In the genomic region with DNA sequence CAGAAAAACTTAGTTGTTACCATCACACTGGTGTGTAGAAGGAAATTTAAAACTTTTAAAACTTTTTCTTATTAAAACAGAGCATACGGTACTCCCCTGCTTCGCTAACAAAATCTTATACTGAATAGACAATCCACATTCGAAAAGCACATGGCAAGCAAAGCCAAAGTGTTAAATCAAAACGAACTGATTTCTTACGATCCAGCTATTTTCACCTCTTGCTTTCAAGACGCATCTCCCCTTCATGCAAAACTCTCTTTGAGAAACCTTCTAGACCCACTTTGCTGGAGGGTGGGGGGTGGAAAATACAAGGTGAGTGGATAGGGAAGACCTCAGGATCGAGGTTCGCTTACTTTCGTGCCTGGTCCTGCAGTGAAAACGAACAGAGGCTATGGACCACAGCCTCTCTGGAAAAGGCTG, we compare ENCODE assay signal across 8 cellular contexts. TPM values are rescaled to one million over a fixed set of nuclear protein-coding genes. Genes with fewer than 3 reads are reported as not detected.
DNase-seq lines count a peak whose midpoint lies in the region; ATAC-seq and TF ChIP-seq lines count a peak whose summit lies in the region.

No MANE protein-coding gene starts in this region.

- H3K4me1 ChIP-seq in ascending aorta (peaks cover 4 to 37% of the 10 kb centered on the region in 2 donors), upper lobe of left lung (peaks cover 39 to 56% (median 43%) of the 10 kb centered on the region in 4 donors)

- TF ChIP-seq EP300 in upper lobe of left lung (IDR thresholded peaks at IDR 0.05) = no peak

- H3K27me3 Mint-ChIP-seq in activated naive CD4-positive, alpha-beta T cell treated with anti-CD3 and anti-CD28 coated beads, Interleukin-2, amount 50 U/mL, for 24 hours = no peaks in the 10 kb centered on the region

- no peak for ATAC-seq in upper lobe of left lung (ENCODE audit: low FRiP score in 2 of 2)

- no peaks in the 10 kb centered on the region for H3K9me3 Mint-ChIP-seq in activated naive CD4-positive, alpha-beta T cell treated with anti-CD3 and anti-CD28 coated beads, Interleukin-2, amount 50 U/mL, for 24 hours

- 0% methylated on average over 10 of the region's 10 CpGs for WGBS in lower leg skin, 2 donors
- WGBS in upper lobe of left lung, 2 donors = 0 to 1% methylated on average over 10 of the region's 10 CpGs

- peak overlapping the region; percentile 97 for H3K4me3 Mint-ChIP-seq in activated naive CD4-positive, alpha-beta T cell treated with anti-CD3 and anti-CD28 coated beads, Interleukin-2, amount 50 U/mL, for 24 hours

- peaks cover 76% of the 10 kb centered on the region for H3K4me1 Mint-ChIP-seq in activated naive CD4-positive, alpha-beta T cell treated with anti-CD3 and anti-CD28 coated beads, Interleukin-2, amount 50 U/mL, for 24 hours

- H3K36me3 ChIP-seq in ascending aorta = peaks cover 2 to 3% of the 10 kb centered on the region in 2 donors
- H3K36me3 ChIP-seq in upper lobe of left lung = no peaks in the 10 kb centered on the region

- TF ChIP-seq CTCF in ascending aorta (IDR thresholded peaks at IDR 0.05) (no peak), lower leg skin (IDR thresholded peaks at IDR 0.05) (no peak), upper lobe of left lung (IDR thresholded peaks at IDR 0.05) (no peak)

- peak overlapping the region; percentile 98 for H3K27ac Mint-ChIP-seq in activated naive CD4-positive, alpha-beta T cell treated with anti-CD3 and anti-CD28 coated beads, Interleukin-2, amount 50 U/mL, for 24 hours

- TF ChIP-seq POLR2A in lower leg skin (IDR thresholded peaks at IDR 0.05) (no peak), upper lobe of left lung (IDR thresholded peaks at IDR 0.05) (no peak)

- H3K9me3 ChIP-seq in ascending aorta = no peaks in the 10 kb centered on the region
- H3K9me3 ChIP-seq in upper lobe of left lung = no peaks in the 10 kb centered on the region

- H3K4me3 ChIP-seq in ascending aorta (peak overlapping the region; percentile 84 to 96), lower leg skin (ENCODE audit: low read depth, poor library complexity, severe bottlenecking) (peak overlapping the region; percentile 95), upper lobe of left lung (peak overlapping the region; percentile 74 to 93 (median 84))

- DNase-seq in activated naive CD4-positive, alpha-beta T cell treated with Interleukin-2 at 50 U/mL for 16 hours = no peak
- DNase-seq in ascending aorta (ENCODE audit: low spot score in 2 of 2) (no peak), lower leg skin (ENCODE audit: low spot score in 2 of 2) (no peak), upper lobe of left lung (no peak), NCI-H524 treated with DMSO at 0.1 percent for 48 hours (lab: John Stamatoyannopoulos, UW) (no peak), EL (no peak)
- no peak for DNase-seq in stimulated activated CD4-positive, alpha-beta T cell treated with anti-CD3 and anti-CD28 coated beads, Interleukin-15, amount 100 ng/mL, for 24 hours

- H3K27ac ChIP-seq in ascending aorta (peak overlapping the region; percentile 88 to 99), upper lobe of left lung (peak overlapping the region; percentile 90 to 98 (median 96))

- peaks cover 7% of the 10 kb centered on the region for H3K36me3 Mint-ChIP-seq in activated naive CD4-positive, alpha-beta T cell treated with anti-CD3 and anti-CD28 coated beads, Interleukin-2, amount 50 U/mL, for 24 hours

- intact Hi-C loops in ascending aorta (cut with DNase I) (loop anchor here (5.0 to 10.0 kb wide), 5 partner anchors 105 to 823 kb away; partner anchors contain the start of genes BMAL2, ITPR2 and STK38L), lower leg skin (cut with DNase I; ENCODE audit: low total_unique reads) (no loop called here)

- H3K27me3 ChIP-seq in ascending aorta = no peaks in the 10 kb centered on the region
- H3K27me3 ChIP-seq in upper lobe of left lung = no peaks in the 10 kb centered on the region

RNA-seq across cellular contexts. Expression of gene INTS13, which starts 0.3 kb away (rescaled TPM):
- total RNA-seq in ascending aorta = 47.5 TPM
- total RNA-seq in lower leg skin = 10 to 100 TPM; 10.3 to 19.3 (median 14.9) TPM
- total RNA-seq in upper lobe of left lung = 10 to 100 TPM in 4 of 6 donors, 1 to 10 TPM in 2; 7.2 to 16.8 (median 11.5) TPM

RNA-seq across cellular contexts. Expression of gene FGFR1OP2, which starts 0.8 kb away (rescaled TPM):
- total RNA-seq in ascending aorta (34.3 TPM), lower leg skin (10 to 100 TPM; 38.1 to 60.3 (median 46.6) TPM), upper lobe of left lung (10 to 100 TPM; 30.3 to 89.7 (median 53.7) TPM)
